ENCODE assay signal across 16 cellular contexts in the genomic region with DNA sequence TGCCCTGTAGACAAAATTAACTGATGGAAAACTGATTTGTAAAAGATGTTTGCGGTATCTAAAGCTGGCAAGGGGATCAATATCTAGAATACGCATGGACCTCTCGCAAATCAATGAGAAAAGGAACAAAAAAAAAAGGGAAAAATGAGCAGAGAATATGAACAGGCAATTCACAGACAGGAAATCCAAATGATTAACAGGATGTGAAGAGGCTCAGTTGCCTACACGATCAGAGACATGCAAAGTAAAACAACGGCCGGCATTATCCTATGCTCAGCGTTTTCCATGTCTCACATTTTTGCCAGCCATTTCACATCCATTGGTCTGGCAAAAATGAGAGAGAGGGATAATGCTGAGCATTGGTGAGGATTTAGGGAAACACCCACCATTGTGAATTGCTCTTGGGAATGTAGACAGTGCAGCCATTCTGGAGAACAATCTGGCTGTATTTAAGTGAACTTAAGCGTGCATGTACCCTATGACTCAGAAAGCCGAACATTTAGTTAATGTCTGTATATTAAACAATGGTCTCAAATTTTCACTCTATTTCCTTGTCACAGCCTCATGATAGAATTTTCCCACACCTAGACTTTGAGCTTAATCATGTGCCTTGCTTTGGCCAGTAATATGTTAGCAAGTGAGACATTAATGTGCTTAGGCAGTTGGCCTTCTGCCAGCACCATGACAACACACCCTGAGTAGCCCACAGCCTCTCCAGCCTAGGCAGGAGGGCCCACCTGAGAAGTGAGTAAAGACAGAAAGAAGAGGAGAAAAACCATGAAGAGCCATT.
DNase-seq lines count a peak whose midpoint lies in the region; ATAC-seq and TF ChIP-seq lines count a peak whose summit lies in the region.
"Had no signal": no experiment of that assay in that cellular context is flagged by ENCODE, and none has a peak within 500 bp of the region (broad histone marks: within the 10 kb centered on the region; RNA-seq: fewer than 3 reads in every experiment).

No MANE protein-coding gene starts in this region.

- no peaks in the 10 kb centered on the region for H3K4me1 Mint-ChIP-seq in activated CD4-positive, alpha-beta T cell treated with anti-CD3 and anti-CD28 coated beads, Interleukin-2, amount 10 ng/mL, durations not matched to agents 7 days and 5 days
- peaks cover 6% of the 10 kb centered on the region for H3K4me1 Mint-ChIP-seq in stimulated activated effector memory CD8-positive, alpha-beta T cell treated with anti-CD3 and anti-CD28 coated beads, Interleukin-12 subunit alpha, Interleukin-12 subunit beta, amount 100 ng/mL, for 72 hours

- WGBS in esophagus muscularis mucosa: 89% methylated on average over 9 of the region's 9 CpGs

- peaks cover 25% of the 10 kb centered on the region for H3K27me3 Mint-ChIP-seq in activated CD4-positive, alpha-beta T cell treated with anti-CD3 and anti-CD28 coated beads, Interleukin-2, amount 10 ng/mL, durations not matched to agents 7 days and 5 days

- TF ChIP-seq POLR2A in esophagus muscularis mucosa (IDR thresholded peaks at IDR 0.05; ENCODE audit: low read depth): no peak

- CTCF ChIA-PET in activated CD4-positive, alpha-beta T cell treated with anti-CD3 and anti-CD28 coated beads, Interleukin-2, amount 10 ng/mL, durations not matched to agents 7 days and 5 days (lab: Charles Lee): interaction anchor here (0.7 to 1.5 kb wide), 2 partner anchors 184 to 507 kb away, joined by 3 read pairs; no protein-coding TSS in a partner anchor

- H3K4me1 ChIP-seq in esophagus muscularis mucosa: no peaks in the 10 kb centered on the region
- H3K4me1 ChIP-seq: gastroesophageal sphincter had no signal

- intact Hi-C loops in esophagus muscularis mucosa (cut with DNase I): loop anchor here (10.0 kb wide), 1 partner anchor 116 kb away; no protein-coding TSS in a partner anchor

- POLR2A ChIA-PET in activated CD4-positive, alpha-beta T cell treated with anti-CD3 and anti-CD28 coated beads, Interleukin-2, amount 10 ng/mL, durations not matched to agents 7 days and 5 days (lab: Charles Lee): no interaction called here

- TF ChIP-seq EP300 in esophagus muscularis mucosa (IDR thresholded peaks at IDR 0.05): no peak

- H3K27ac ChIP-seq in esophagus muscularis mucosa (replicated peaks in 1 of 4): no peak overlapping the region
- H3K27ac ChIP-seq: brain microvascular endothelial cell, gastroesophageal sphincter had no signal

- H3K9me3 Mint-ChIP-seq in activated CD4-positive, alpha-beta T cell treated with anti-CD3 and anti-CD28 coated beads, Interleukin-2, amount 10 ng/mL, durations not matched to agents 7 days and 5 days: peaks cover 10% of the 10 kb centered on the region
- peaks cover 5% of the 10 kb centered on the region for H3K9me3 Mint-ChIP-seq in stimulated activated effector memory CD8-positive, alpha-beta T cell treated with anti-CD3 and anti-CD28 coated beads, Interleukin-12 subunit alpha, Interleukin-12 subunit beta, amount 100 ng/mL, for 72 hours

- no peak overlapping the region for H3K27ac Mint-ChIP-seq in activated CD4-positive, alpha-beta T cell treated with anti-CD3 and anti-CD28 coated beads, Interleukin-2, amount 10 ng/mL, durations not matched to agents 7 days and 5 days
- no peak overlapping the region for H3K27ac Mint-ChIP-seq in stimulated activated effector memory CD8-positive, alpha-beta T cell treated with anti-CD3 and anti-CD28 coated beads, Interleukin-12 subunit alpha, Interleukin-12 subunit beta, amount 100 ng/mL, for 72 hours
- H3K27ac Mint-ChIP-seq: HFFc6 had no signal

- H3K4me3 ChIP-seq in epithelial cell of proximal tubule (ENCODE audit: low read depth, low read length) (no peak overlapping the region), esophagus muscularis mucosa (no peak overlapping the region)
- H3K4me3 ChIP-seq: gastroesophageal sphincter had no signal

- H3K4me3 Mint-ChIP-seq in activated CD4-positive, alpha-beta T cell treated with anti-CD3 and anti-CD28 coated beads, Interleukin-2, amount 10 ng/mL, durations not matched to agents 7 days and 5 days: no peak overlapping the region
- no peak overlapping the region for H3K4me3 Mint-ChIP-seq in stimulated activated effector memory CD8-positive, alpha-beta T cell treated with anti-CD3 and anti-CD28 coated beads, Interleukin-12 subunit alpha, Interleukin-12 subunit beta, amount 100 ng/mL, for 72 hours
- H3K4me3 Mint-ChIP-seq: HFFc6 had no signal

- peaks cover 0 to 20% (median 6%) of the 10 kb centered on the region in 4 donors for H3K9me3 ChIP-seq in esophagus muscularis mucosa

- H3K36me3 Mint-ChIP-seq in activated CD4-positive, alpha-beta T cell treated with anti-CD3 and anti-CD28 coated beads, Interleukin-2, amount 10 ng/mL, durations not matched to agents 7 days and 5 days (ENCODE audit: low read depth): no peaks in the 10 kb centered on the region
- no peaks in the 10 kb centered on the region for H3K36me3 Mint-ChIP-seq in stimulated activated effector memory CD8-positive, alpha-beta T cell treated with anti-CD3 and anti-CD28 coated beads, Interleukin-12 subunit alpha, Interleukin-12 subunit beta, amount 100 ng/mL, for 72 hours

- TF ChIP-seq CTCF in epithelial cell of proximal tubule (conservative IDR thresholded peaks at IDR 0.05; ENCODE audit: low read depth, low read length): no peak
- TF ChIP-seq CTCF in esophagus muscularis mucosa (IDR thresholded peaks at IDR 0.05): no peak

- peak; percentile 16 for DNase-seq in activated CD4-positive, alpha-beta T cell treated with anti-CD3 and anti-CD28 coated beads for 48 hours
- no peak for DNase-seq in activated CD4-positive, alpha-beta T cell treated with anti-CD3 and anti-CD28 coated beads, Interleukin-2, amount 10 ng/mL, durations not matched to agents 7 days and 5 days
- DNase-seq in NCI-H69 (lab: John Stamatoyannopoulos, UW): peak; percentile 56
- DNase-seq in epithelial cell of proximal tubule (ENCODE audit: low read depth): peak; percentile 83
- no peak for DNase-seq in stimulated activated effector memory CD8-positive, alpha-beta T cell treated with anti-CD3 and anti-CD28 coated beads, Interleukin-12 subunit alpha, Interleukin-12 subunit beta, amount 100 ng/mL, for 72 hours (ENCODE audit: low spot score in 2 of 2)
- no peak for DNase-seq in hepatic stellate cell (ENCODE audit: low spot score)
- DNase-seq in NCI-H526 treated with DMSO at 0.1 percent for 48 hours (lab: John Stamatoyannopoulos, UW): no peak
- no peak for DNase-seq in esophagus muscularis mucosa (ENCODE audit: extremely low spot score)
- DNase-seq: activated naive CD4-positive, alpha-beta T cell; brain microvascular endothelial cell; HFFc6; kidney glomerular epithelial cell; NCI-H526; posterior cingulate gyrus; SHP77 had no signal

- H3K36me3 ChIP-seq in esophagus muscularis mucosa: no peaks in the 10 kb centered on the region
- H3K36me3 ChIP-seq: brain microvascular endothelial cell, gastroesophageal sphincter had no signal

- ATAC-seq in stimulated activated effector memory CD8-positive, alpha-beta T cell treated with anti-CD3 and anti-CD28 coated beads, Interleukin-12 subunit alpha, Interleukin-12 subunit beta, amount 100 ng/mL, for 72 hours: peak; percentile 45
- ATAC-seq: gastroesophageal sphincter had no signal

- peaks cover 0 to 32% (median 0%) of the 10 kb centered on the region in 4 donors for H3K27me3 ChIP-seq in esophagus muscularis mucosa
- H3K27me3 ChIP-seq: brain microvascular endothelial cell had no signal

Comparison
In these comparisons a context has a peak if more than half of its experiments do, and no peak if none do; other contexts are left out.
1. DNase-seq: peak in activated CD4-positive, alpha-beta T cell treated with anti-CD3 and anti-CD28 coated beads for 48 hours (single experiment), NCI-H69 (single experiment) and epithelial cell of proximal tubule (single experiment); none in activated CD4-positive, alpha-beta T cell treated with anti-CD3 and anti-CD28 coated beads, Interleukin-2, amount 10 ng/mL, durations not matched to agents 7 days and 5 days (single experiment), stimulated activated effector memory CD8-positive, alpha-beta T cell treated with anti-CD3 and anti-CD28 coated beads, Interleukin-12 subunit alpha, Interleukin-12 subunit beta, amount 100 ng/mL, for 72 hours (0 of 2), hepatic stellate cell (single experiment), NCI-H526 treated with DMSO at 0.1 percent for 48 hours (single experiment) and esophagus muscularis mucosa (single experiment).